ENCODE assay signal across 7 cellular contexts in the genomic region with DNA sequence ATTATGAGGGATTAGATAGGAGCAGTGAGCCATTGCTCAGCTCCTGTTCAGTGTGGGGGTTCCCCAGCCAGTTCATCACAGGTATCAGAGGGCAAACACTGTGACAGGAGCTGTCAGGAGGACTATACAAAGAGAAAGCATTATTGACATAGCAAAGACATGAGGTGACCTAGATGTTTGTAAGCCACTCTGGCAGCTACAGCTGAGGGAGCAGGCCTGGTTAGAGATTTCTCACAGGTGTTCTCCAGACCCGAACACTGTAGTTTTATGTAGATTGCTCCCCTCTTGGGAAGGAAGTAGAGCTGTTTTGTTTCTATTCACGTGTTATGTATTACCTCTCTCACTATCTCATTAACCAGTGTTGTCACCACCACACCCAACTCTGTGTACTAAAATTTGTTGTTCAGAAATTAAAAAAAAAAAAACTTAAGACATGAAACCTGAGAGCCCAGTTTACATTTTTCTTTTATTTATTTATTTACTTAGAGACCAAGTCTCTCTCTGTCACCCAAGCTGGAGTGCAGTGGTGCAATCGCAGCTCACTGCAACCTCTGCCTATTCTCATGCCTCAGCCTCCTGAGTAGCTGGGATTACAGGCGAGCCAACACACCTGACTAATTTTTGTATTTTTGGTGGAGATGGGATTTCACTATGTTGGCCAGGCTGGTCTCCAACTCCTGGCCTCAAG.
A peak's percentile ranks its signal among the peaks of the same experiment; 100 is the strongest.
DNase-seq lines count a peak whose midpoint lies in the region; ATAC-seq and TF ChIP-seq lines count a peak whose summit lies in the region.

No MANE protein-coding gene starts in this region.

- H3K79me2 ChIP-seq in osteoblast (ENCODE audit: insufficient read depth, low read length) = peaks cover 5% of the 10 kb centered on the region

- H3K9me3 Mint-ChIP-seq in T-helper 1 cell treated with Interleukin-12 subunit alpha and Interleukin-12 subunit beta and Interleukin-4 antibody, amounts not matched to agents 30 μg/mL and 1 μg/mL, for 36 hours = no peaks in the 10 kb centered on the region

- peak overlapping the region; percentile 55 for H3K27ac ChIP-seq in effector memory CD4-positive, alpha-beta T cell (ENCODE audit: insufficient read depth, low read length, poor library complexity, severe bottlenecking)
- H3K27ac ChIP-seq in osteoblast (ENCODE audit: low read depth, low read length) (no peak overlapping the region), prostate gland (no peak overlapping the region)

- TF ChIP-seq CTCF in osteoblast (IDR thresholded peaks at IDR 0.05; ENCODE audit: extremely low read depth, low read depth, low read length) (no peak), prostate gland (IDR thresholded peaks at IDR 0.05) (no peak)

- H3K27ac Mint-ChIP-seq in T-helper 1 cell treated with Interleukin-12 subunit alpha and Interleukin-12 subunit beta and Interleukin-4 antibody, amounts not matched to agents 30 μg/mL and 1 μg/mL, for 36 hours = peak overlapping the region; percentile 74

- TF ChIP-seq POLR2A in prostate gland (IDR thresholded peaks at IDR 0.05) = no peak

- no peaks in the 10 kb centered on the region for H3K27me3 Mint-ChIP-seq in T-helper 1 cell treated with Interleukin-12 subunit alpha and Interleukin-12 subunit beta and Interleukin-4 antibody, amounts not matched to agents 30 μg/mL and 1 μg/mL, for 36 hours (ENCODE audit: low read depth)

- no peaks in the 10 kb centered on the region for H3K9me3 ChIP-seq in effector memory CD4-positive, alpha-beta T cell (ENCODE audit: control insufficient read depth, low read length)
- H3K9me3 ChIP-seq in osteoblast (ENCODE audit: low read depth, low read length) (no peaks in the 10 kb centered on the region), prostate gland (no peaks in the 10 kb centered on the region)

- H3K36me3 Mint-ChIP-seq in T-helper 1 cell treated with Interleukin-12 subunit alpha and Interleukin-12 subunit beta and Interleukin-4 antibody, amounts not matched to agents 30 μg/mL and 1 μg/mL, for 36 hours (ENCODE audit: low read depth) = no peaks in the 10 kb centered on the region

- H3K4me3 Mint-ChIP-seq in T-helper 1 cell treated with Interleukin-12 subunit alpha and Interleukin-12 subunit beta and Interleukin-4 antibody, amounts not matched to agents 30 μg/mL and 1 μg/mL, for 36 hours = no peak overlapping the region

- ATAC-seq in GM19397 (IDR thresholded peaks at IDR 0.05; ENCODE audit: unreplicated experiment) (peak; percentile 84), HG03175 (IDR thresholded peaks at IDR 0.05; ENCODE audit: unreplicated experiment) (peak; percentile 85)

- H3K27me3 ChIP-seq in effector memory CD4-positive, alpha-beta T cell (replicated peaks; ENCODE audit: control insufficient read depth, insufficient read depth, low read length, poor library complexity, severe bottlenecking) = no peaks in the 10 kb centered on the region
- no peaks in the 10 kb centered on the region for H3K27me3 ChIP-seq in osteoblast (ENCODE audit: insufficient read depth, low read length)
- H3K27me3 ChIP-seq in prostate gland (replicated peaks; ENCODE audit: insufficient read depth) = no peaks in the 10 kb centered on the region

- H3K4me2 ChIP-seq in osteoblast (ENCODE audit: insufficient read depth, low read length) = no peak overlapping the region

- no peaks in the 10 kb centered on the region for H3K36me3 ChIP-seq in effector memory CD4-positive, alpha-beta T cell (ENCODE audit: control insufficient read depth, insufficient read depth, low read length)
- H3K36me3 ChIP-seq in osteoblast (ENCODE audit: insufficient read depth, low read length) (no peaks in the 10 kb centered on the region), prostate gland (no peaks in the 10 kb centered on the region)

- H2AFZ ChIP-seq in osteoblast (ENCODE audit: low read length) = no peak overlapping the region

- peaks cover 9% of the 10 kb centered on the region for H4K20me1 ChIP-seq in osteoblast (ENCODE audit: insufficient read depth, low read length)

- intact Hi-C loops in prostate gland (cut with DNase I) = no loop called here

- WGBS in prostate gland = 58% methylated on average over 4 of the region's 4 CpGs

- H3K4me1 Mint-ChIP-seq in T-helper 1 cell treated with Interleukin-12 subunit alpha and Interleukin-12 subunit beta and Interleukin-4 antibody, amounts not matched to agents 30 μg/mL and 1 μg/mL, for 36 hours (ENCODE audit: low read depth) = peaks cover 22% of the 10 kb centered on the region

- peak; percentile 7 to 23 (median 22) for DNase-seq in effector memory CD4-positive, alpha-beta T cell
- peak; percentile 5 to 13 for DNase-seq in stimulated activated CD4-positive, alpha-beta T cell treated with anti-CD3 and anti-CD28 coated beads, Interleukin-4, amount 100 ng/mL, for 48 hours (ENCODE audit: low read depth in 2 of 2)
- DNase-seq in osteoblast (ENCODE audit: insufficient read length, low spot score, missing footprints) (no peak), prostate gland (ENCODE audit: low spot score) (no peak)

- H3K4me3 ChIP-seq in effector memory CD4-positive, alpha-beta T cell (ENCODE audit: insufficient read depth, low read depth, low read length, poor library complexity, severe bottlenecking) = no peak overlapping the region
- no peak overlapping the region for H3K4me3 ChIP-seq in osteoblast (ENCODE audit: insufficient read depth, low read length)
- H3K4me3 ChIP-seq in prostate gland = no peak overlapping the region

- H3K4me1 ChIP-seq in effector memory CD4-positive, alpha-beta T cell (ENCODE audit: control insufficient read depth, insufficient read depth, low read length, poor library complexity, severe bottlenecking) = peaks cover 25% of the 10 kb centered on the region
- H3K4me1 ChIP-seq in osteoblast (ENCODE audit: insufficient read depth, low read length) (no peaks in the 10 kb centered on the region), prostate gland (replicated peaks) (no peaks in the 10 kb centered on the region)

Comparison
In these comparisons a context has a peak if more than half of its experiments do, and no peak if none do; other contexts are left out.
1. DNase-seq: peak in effector memory CD4-positive, alpha-beta T cell (3 of 3) and stimulated activated CD4-positive, alpha-beta T cell treated with anti-CD3 and anti-CD28 coated beads, Interleukin-4, amount 100 ng/mL, for 48 hours (2 of 2); none in osteoblast (single experiment) and prostate gland (single experiment).